In genomic region chr14:64506751-64507150, GRCh38 we compare ENCODE assay signal across 9 cellular contexts. TPM values are rescaled to one million over a fixed set of nuclear protein-coding genes. Genes with fewer than 3 reads are reported as not detected.
DNase-seq lines count a peak whose midpoint lies in the region; TF ChIP-seq lines count a peak whose summit lies in the region.
"Had no signal": no experiment of that assay in that cellular context is flagged by ENCODE, and none has a peak within 500 bp of the region (broad histone marks: within the 10 kb centered on the region; RNA-seq: fewer than 3 reads in every experiment).

No MANE protein-coding gene starts in this region.

- no peaks in the 10 kb centered on the region for H3K9me3 ChIP-seq in subcutaneous abdominal adipose tissue (ENCODE audit: control insufficient read depth in 5 of 5, low read length in 5 of 5)

- TF ChIP-seq CTCF in glutamatergic neuron (IDR thresholded peaks at IDR 0.05; ENCODE audit: partially characterized antibody, unreplicated experiment): no peak

- peaks cover 48% of the 10 kb centered on the region for H3K36me3 Mint-ChIP-seq in activated CD4-positive, alpha-beta T cell treated with anti-CD3 and anti-CD28 coated beads, Interleukin-2, amount 10 ng/mL, durations not matched to agents 7 days and 5 days (ENCODE audit: low read depth)
- peaks cover 18% of the 10 kb centered on the region for H3K36me3 Mint-ChIP-seq in activated CD4-positive, alpha-beta memory T cell treated with anti-CD3 and anti-CD28 coated beads for 36 hours
- no peaks in the 10 kb centered on the region for H3K36me3 Mint-ChIP-seq in glutamatergic neuron (ENCODE audit: unreplicated experiment)

- intact Hi-C loops in activated CD4-positive, alpha-beta memory T cell treated with anti-CD3 and anti-CD28 coated beads for 36 hours (cut with micrococcal nuclease): loop anchor here (10.0 kb wide), 2 partner anchors 408 to 1032 kb away; partner anchors contain the start of gene CHURC1

- no peaks in the 10 kb centered on the region for H3K36me3 ChIP-seq in subcutaneous abdominal adipose tissue (ENCODE audit: control insufficient read depth in 5 of 5, insufficient read depth in 5 of 5, low read length in 5 of 5)

- H3K4me1 ChIP-seq in subcutaneous abdominal adipose tissue (ENCODE audit: control insufficient read depth in 5 of 5, insufficient read depth in 5 of 5, low read length in 5 of 5): peaks cover 7 to 73% (median 51%) of the 10 kb centered on the region in 5 donors

- POLR2A ChIA-PET in activated CD4-positive, alpha-beta T cell treated with anti-CD3 and anti-CD28 coated beads, Interleukin-2, amount 10 ng/mL, durations not matched to agents 7 days and 5 days (lab: Charles Lee): no interaction called here
- POLR2A ChIA-PET in activated CD4-positive, alpha-beta memory T cell treated with anti-CD3 and anti-CD28 coated beads for 36 hours (lab: Charles Lee): interaction anchor here (0.6 to 2.1 kb wide), 2 partner anchors 119 to 174 kb away, joined by 3 to 7 read pairs; partner anchors contain the start of gene MTHFD1

- peak overlapping the region in 2 of 5 donors; percentile 9 to 52 for H3K4me3 ChIP-seq in subcutaneous abdominal adipose tissue (ENCODE audit: low read depth in 1 of 5, low read length in 5 of 5)

- DNase-seq in activated CD4-positive, alpha-beta T cell treated with anti-CD3 and anti-CD28 coated beads, Interleukin-2, amount 10 ng/mL, durations not matched to agents 7 days and 5 days: no peak
- no peak for DNase-seq in activated CD4-positive, alpha-beta T cell treated with anti-CD3 and anti-CD28 coated beads for 4 hours
- no peak for DNase-seq in activated CD4-positive, alpha-beta memory T cell treated with anti-CD3 and anti-CD28 coated beads for 36 hours
- no peak for DNase-seq in glutamatergic neuron
- no peak for DNase-seq in NCI-H1048 (lab: John Stamatoyannopoulos, UW)
- no peak for DNase-seq in NCI-H2196 treated with DMSO at 0.1 percent for 48 hours (lab: John Stamatoyannopoulos, UW; ENCODE audit: unreplicated experiment)
- no peak for DNase-seq in foreskin melanocyte
- DNase-seq: activated CD4-positive, alpha-beta T cell treated with anti-CD3 and anti-CD28 coated beads, Interleukin-2, amount 50 U/mL, for 1 hour had no signal

- H3K4me3 Mint-ChIP-seq in activated CD4-positive, alpha-beta T cell treated with anti-CD3 and anti-CD28 coated beads, Interleukin-2, amount 10 ng/mL, durations not matched to agents 7 days and 5 days: peak overlapping the region; percentile 94
- peak overlapping the region; percentile 83 for H3K4me3 Mint-ChIP-seq in activated CD4-positive, alpha-beta memory T cell treated with anti-CD3 and anti-CD28 coated beads for 36 hours
- H3K4me3 Mint-ChIP-seq in glutamatergic neuron (ENCODE audit: unreplicated experiment): peak overlapping the region; percentile 74

- CTCF ChIA-PET in activated CD4-positive, alpha-beta T cell treated with anti-CD3 and anti-CD28 coated beads, Interleukin-2, amount 10 ng/mL, durations not matched to agents 7 days and 5 days (lab: Charles Lee): no interaction called here
- CTCF ChIA-PET in activated CD4-positive, alpha-beta memory T cell treated with anti-CD3 and anti-CD28 coated beads for 36 hours (lab: Charles Lee): interaction anchor here (0.6 to 1.8 kb wide), 2 partner anchors 9 to 34 kb away, joined by 3 to 5 read pairs; partner anchors contain the start of gene HSPA2

- H3K9me3 Mint-ChIP-seq in activated CD4-positive, alpha-beta T cell treated with anti-CD3 and anti-CD28 coated beads, Interleukin-2, amount 10 ng/mL, durations not matched to agents 7 days and 5 days: no peaks in the 10 kb centered on the region
- H3K9me3 Mint-ChIP-seq in activated CD4-positive, alpha-beta memory T cell treated with anti-CD3 and anti-CD28 coated beads for 36 hours: no peaks in the 10 kb centered on the region
- H3K9me3 Mint-ChIP-seq in glutamatergic neuron (ENCODE audit: unreplicated experiment): peaks cover 14% of the 10 kb centered on the region

- H3K9ac ChIP-seq in subcutaneous abdominal adipose tissue (ENCODE audit: low read length in 5 of 5): peak overlapping the region in 3 of 5 donors; percentile 0 to 61 (median 39)

- H3K27me3 Mint-ChIP-seq in activated CD4-positive, alpha-beta T cell treated with anti-CD3 and anti-CD28 coated beads, Interleukin-2, amount 10 ng/mL, durations not matched to agents 7 days and 5 days: no peaks in the 10 kb centered on the region
- H3K27me3 Mint-ChIP-seq in activated CD4-positive, alpha-beta memory T cell treated with anti-CD3 and anti-CD28 coated beads for 36 hours: no peaks in the 10 kb centered on the region
- peaks cover 13% of the 10 kb centered on the region for H3K27me3 Mint-ChIP-seq in glutamatergic neuron (ENCODE audit: unreplicated experiment)

- H3K27ac Mint-ChIP-seq in activated CD4-positive, alpha-beta T cell treated with anti-CD3 and anti-CD28 coated beads, Interleukin-2, amount 10 ng/mL, durations not matched to agents 7 days and 5 days: peak overlapping the region; percentile 100
- H3K27ac Mint-ChIP-seq in activated CD4-positive, alpha-beta memory T cell treated with anti-CD3 and anti-CD28 coated beads for 36 hours: peak overlapping the region; percentile 100
- H3K27ac Mint-ChIP-seq in glutamatergic neuron (ENCODE audit: unreplicated experiment): no peak overlapping the region

- H3K27me3 ChIP-seq in subcutaneous abdominal adipose tissue (ENCODE audit: control insufficient read depth in 5 of 5, insufficient read depth in 4 of 5, low read length in 5 of 5): no peaks in the 10 kb centered on the region

- peak overlapping the region; percentile 99 for H3K27ac ChIP-seq in subcutaneous abdominal adipose tissue (ENCODE audit: low read depth, low read length)

- H3K4me1 Mint-ChIP-seq in activated CD4-positive, alpha-beta T cell treated with anti-CD3 and anti-CD28 coated beads, Interleukin-2, amount 10 ng/mL, durations not matched to agents 7 days and 5 days: peaks cover 63% of the 10 kb centered on the region
- peaks cover 57% of the 10 kb centered on the region for H3K4me1 Mint-ChIP-seq in activated CD4-positive, alpha-beta memory T cell treated with anti-CD3 and anti-CD28 coated beads for 36 hours (ENCODE audit: low read depth)
- H3K4me1 Mint-ChIP-seq in glutamatergic neuron (ENCODE audit: low read depth, unreplicated experiment): peaks cover 36% of the 10 kb centered on the region

RNA-seq across cellular contexts. Expression of gene ZBTB1, which starts 2.2 kb away (rescaled TPM):
- 10 to 100 TPM; 66.7 to 71.1 TPM for total RNA-seq in activated CD4-positive, alpha-beta T cell treated with anti-CD3 and anti-CD28 coated beads, Interleukin-2, amount 10 ng/mL, durations not matched to agents 7 days and 5 days
- total RNA-seq in activated CD4-positive, alpha-beta memory T cell treated with anti-CD3 and anti-CD28 coated beads for 36 hours: 10 to 100 TPM; 29.8 to 31.8 TPM
- total RNA-seq in glutamatergic neuron (ENCODE audit: unreplicated experiment): 16.6 TPM

RNA-seq across cellular contexts. Expression of gene ZBTB25, which starts 3.1 kb away (rescaled TPM):
- 10 to 100 TPM; 29.2 to 31.2 TPM for total RNA-seq in activated CD4-positive, alpha-beta T cell treated with anti-CD3 and anti-CD28 coated beads, Interleukin-2, amount 10 ng/mL, durations not matched to agents 7 days and 5 days
- total RNA-seq in activated CD4-positive, alpha-beta memory T cell treated with anti-CD3 and anti-CD28 coated beads for 36 hours: 10 to 100 TPM; 24.2 to 27.5 TPM
- total RNA-seq in glutamatergic neuron (ENCODE audit: unreplicated experiment): 9.4 TPM

RNA-seq across cellular contexts. Expression of gene HSPA2, which starts 33.8 kb away (rescaled TPM):
- total RNA-seq in activated CD4-positive, alpha-beta T cell treated with anti-CD3 and anti-CD28 coated beads, Interleukin-2, amount 10 ng/mL, durations not matched to agents 7 days and 5 days: 1 to 10 TPM; 2.2 to 2.4 TPM
- 1 to 10 TPM; 6.6 to 6.7 TPM for total RNA-seq in activated CD4-positive, alpha-beta memory T cell treated with anti-CD3 and anti-CD28 coated beads for 36 hours
- total RNA-seq in glutamatergic neuron (ENCODE audit: unreplicated experiment): 23.9 TPM

RNA-seq across cellular contexts. Expression of gene AKAP5, which starts 41.5 kb away (rescaled TPM):
- under 1 TPM; 0.89 to 0.99 TPM for total RNA-seq in activated CD4-positive, alpha-beta T cell treated with anti-CD3 and anti-CD28 coated beads, Interleukin-2, amount 10 ng/mL, durations not matched to agents 7 days and 5 days
- 1 to 10 TPM in 1 of 2 experiments, under 1 TPM in 1; 0.74 to 1.1 TPM for total RNA-seq in activated CD4-positive, alpha-beta memory T cell treated with anti-CD3 and anti-CD28 coated beads for 36 hours
- 0.15 TPM for total RNA-seq in glutamatergic neuron (ENCODE audit: unreplicated experiment)

RNA-seq across cellular contexts. Expression of gene PPP1R36, which starts 43.0 kb away (rescaled TPM):
- total RNA-seq in activated CD4-positive, alpha-beta T cell treated with anti-CD3 and anti-CD28 coated beads, Interleukin-2, amount 10 ng/mL, durations not matched to agents 7 days and 5 days: under 1 TPM in 1 of 2 experiments, not detected in 1; 0.50 TPM
- under 1 TPM; 0.19 to 0.31 TPM for total RNA-seq in activated CD4-positive, alpha-beta memory T cell treated with anti-CD3 and anti-CD28 coated beads for 36 hours
- 2.4 TPM for total RNA-seq in glutamatergic neuron (ENCODE audit: unreplicated experiment)
